ENCODE assay signal across 31 cellular contexts in genomic region chr22:24920029-24920428, GRCh38. TPM values are rescaled to one million over a fixed set of nuclear protein-coding genes. Genes with fewer than 3 reads are reported as not detected.
"Had no signal": no experiment of that assay in that cellular context is flagged by ENCODE, and none has a peak within 500 bp of the region (broad histone marks: within the 10 kb centered on the region; RNA-seq: fewer than 3 reads in every experiment).

No MANE protein-coding gene starts in this region.

- H3K27me3 ChIP-seq: esophagus squamous epithelium, heart right ventricle, right atrium auricular region, sigmoid colon, tibial nerve, upper lobe of left lung, uterus had no signal

- H3K9me3 Mint-ChIP-seq: effector memory CD8-positive, alpha-beta T cell; naive thymus-derived CD8-positive, alpha-beta T cell; nephron progenitor cell; stimulated activated naive B cell treated with anti-CD40 and anti-IgM and Interleukin-4, amounts not matched to agents 10 μg/mL and 1 μg/mL and 100 μg/mL, for 72 hours; stimulated activated naive CD8-positive, alpha-beta T cell treated with anti-CD3 and anti-CD28 coated beads, Interleukin-15, Interleukin-2, amounts not matched to agents 100 ng/mL and 50 ng/mL, for 24 hours had no signal

- H3K27ac ChIP-seq: esophagus squamous epithelium, heart right ventricle, left ventricle myocardium inferior, lower lobe of right lung, prostate gland, right atrium auricular region, sigmoid colon, thoracic aorta, tibial nerve, upper lobe of left lung, uterus had no signal

- H3K4me1 Mint-ChIP-seq: naive thymus-derived CD8-positive, alpha-beta T cell; nephron progenitor cell; stimulated activated naive B cell treated with anti-CD40 and anti-IgM and Interleukin-4, amounts not matched to agents 10 μg/mL and 1 μg/mL and 100 μg/mL, for 72 hours had no signal

- ATAC-seq: effector memory CD8-positive, alpha-beta T cell; heart right ventricle; left cardiac atrium; lower lobe of right lung; naive thymus-derived CD8-positive, alpha-beta T cell; stimulated activated naive B cell treated with anti-CD40 and anti-IgM and Interleukin-4, amounts not matched to agents 10 μg/mL and 1 μg/mL and 100 μg/mL, for 72 hours had no signal

- H3K36me3 Mint-ChIP-seq: naive thymus-derived CD8-positive, alpha-beta T cell; stimulated activated naive B cell treated with anti-CD40 and anti-IgM and Interleukin-4, amounts not matched to agents 10 μg/mL and 1 μg/mL and 100 μg/mL, for 72 hours had no signal

- H3K4me3 Mint-ChIP-seq: effector memory CD8-positive, alpha-beta T cell; naive thymus-derived CD8-positive, alpha-beta T cell; nephron progenitor cell; stimulated activated naive B cell treated with anti-CD40 and anti-IgM and Interleukin-4, amounts not matched to agents 10 μg/mL and 1 μg/mL and 100 μg/mL, for 72 hours; stimulated activated naive CD8-positive, alpha-beta T cell treated with anti-CD3 and anti-CD28 coated beads, Interleukin-15, Interleukin-2, amounts not matched to agents 100 ng/mL and 50 ng/mL, for 24 hours had no signal

- H3K4me3 ChIP-seq: esophagus squamous epithelium, heart right ventricle, left ventricle myocardium inferior, lower lobe of right lung, prostate gland, right atrium auricular region, sigmoid colon, thoracic aorta, tibial nerve, upper lobe of left lung, uterus had no signal

- H3K27ac Mint-ChIP-seq: effector memory CD8-positive, alpha-beta T cell; naive thymus-derived CD8-positive, alpha-beta T cell; nephron progenitor cell; stimulated activated naive B cell treated with anti-CD40 and anti-IgM and Interleukin-4, amounts not matched to agents 10 μg/mL and 1 μg/mL and 100 μg/mL, for 72 hours; stimulated activated naive CD8-positive, alpha-beta T cell treated with anti-CD3 and anti-CD28 coated beads, Interleukin-15, Interleukin-2, amounts not matched to agents 100 ng/mL and 50 ng/mL, for 24 hours had no signal

- H3K9me3 ChIP-seq: esophagus squamous epithelium, heart right ventricle, left ventricle myocardium inferior, lower lobe of right lung, prostate gland, right atrium auricular region, sigmoid colon, thoracic aorta, tibial nerve, upper lobe of left lung, uterus had no signal

- H3K36me3 ChIP-seq: esophagus squamous epithelium, lower lobe of right lung, prostate gland, uterus had no signal

- H3K4me1 ChIP-seq: esophagus squamous epithelium, heart right ventricle, left ventricle myocardium inferior, lower lobe of right lung, prostate gland, right atrium auricular region, sigmoid colon, tibial nerve, upper lobe of left lung, uterus had no signal

- DNase-seq: cortex of kidney; effector memory CD8-positive, alpha-beta T cell; erythroblast; esophagus squamous epithelium; foreskin melanocyte; glutamatergic neuron; heart right ventricle; hippocampal formation; left cardiac atrium; left ventricle myocardium inferior; lower lobe of right lung; naive thymus-derived CD8-positive, alpha-beta T cell; nephron progenitor cell; nucleus accumbens; sigmoid colon; stimulated activated CD4-positive, alpha-beta T cell treated with anti-CD3 and anti-CD28 coated beads, Interleukin-2, amount 100 ng/mL, for 24 hours; stimulated activated CD4-positive, alpha-beta T cell treated with anti-CD3 and anti-CD28 coated beads, Interleukin-4, amount 100 ng/mL, for 4 hours; stimulated activated naive B cell treated with anti-CD40 and anti-IgM and Interleukin-4, amounts not matched to agents 10 μg/mL and 1 μg/mL and 100 μg/mL, for 72 hours; upper lobe of left lung; uterus had no signal

RNA-seq across cellular contexts. Expression of gene LHFPL7, which starts 26.5 kb away (rescaled TPM):
- total RNA-seq: dermis microvascular lymphatic vessel endothelial cell; esophagus squamous epithelium; heart right ventricle; kidney epithelial cell; left cardiac atrium; left ventricle myocardium inferior; lower lobe of right lung; mesenteric fat pad; myocyte; naive thymus-derived CD8-positive, alpha-beta T cell; osteocyte; prostate gland; right atrium auricular region; sigmoid colon; skeletal muscle tissue; thoracic aorta; tibial nerve; upper lobe of left lung had no signal
